ENCODE assay signal across 8 cellular contexts in the genomic region with DNA sequence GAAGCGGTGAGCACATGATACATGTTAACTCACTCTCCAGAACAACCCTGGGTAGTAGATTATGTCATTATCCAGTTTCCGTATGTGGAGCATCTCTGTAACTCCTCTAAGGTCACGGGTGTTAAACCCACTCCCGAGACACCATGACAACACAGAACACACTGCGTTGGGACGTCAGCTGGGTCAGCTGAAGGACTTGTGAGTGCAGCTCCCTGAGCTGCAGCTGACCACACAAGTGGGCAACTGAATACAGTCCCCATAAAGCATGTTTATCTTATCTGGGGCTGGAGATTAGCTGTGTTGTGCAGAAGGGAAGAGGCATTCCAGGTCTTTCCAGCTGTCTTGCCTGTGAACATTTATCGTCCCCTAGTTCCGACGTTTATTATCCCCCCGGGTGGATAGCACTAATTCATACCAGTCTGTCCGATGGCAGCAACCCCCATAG.
DNase-seq lines count a peak whose midpoint lies in the region; ATAC-seq, FAIRE-seq and TF ChIP-seq lines count a peak whose summit lies in the region.

No MANE protein-coding gene starts in this region.

- no peaks in the 10 kb centered on the region for H3K36me3 ChIP-seq in astrocyte (ENCODE audit: insufficient read depth, low read length)

- no peaks in the 10 kb centered on the region for H3K27me3 ChIP-seq in astrocyte (ENCODE audit: insufficient read depth, low read length)

- no peaks in the 10 kb centered on the region for H3K9me3 ChIP-seq in astrocyte (ENCODE audit: insufficient read depth, low read depth, low read length)

- H3K4me1 Mint-ChIP-seq in astrocyte (ENCODE audit: low read depth, unreplicated experiment) = peaks cover 39% of the 10 kb centered on the region

- no peak for ATAC-seq in HG03045 (IDR thresholded peaks at IDR 0.05; ENCODE audit: unreplicated experiment)

- no peak overlapping the region for H3K27ac Mint-ChIP-seq in astrocyte (ENCODE audit: unreplicated experiment)

- peaks cover 70% of the 10 kb centered on the region for H4K20me1 ChIP-seq in astrocyte (ENCODE audit: insufficient read depth, low read length)

- TF ChIP-seq CTCF in astrocyte (IDR thresholded peaks at IDR 0.05; ENCODE audit: insufficient read depth, low read depth, low read length) = no peak

- peaks cover 28% of the 10 kb centered on the region for H3K4me1 ChIP-seq in astrocyte (ENCODE audit: insufficient read depth, low read length)

- intact Hi-C loops in head of caudate nucleus (cut with DNase I) = no loop called here

- no peak overlapping the region for H2AFZ ChIP-seq in astrocyte (ENCODE audit: low read depth, low read length)

- FAIRE-seq in astrocyte (lab: Jason Lieb, UNC) = no peak

- no peak overlapping the region for H3K9ac ChIP-seq in astrocyte (ENCODE audit: low read length)

- peaks cover 2% of the 10 kb centered on the region for H3K36me3 Mint-ChIP-seq in astrocyte (ENCODE audit: low read depth, unreplicated experiment)

- H3K4me2 ChIP-seq in astrocyte (ENCODE audit: low read length) = no peak overlapping the region

- H3K4me3 ChIP-seq in astrocyte (ENCODE audit: insufficient read depth, low read depth, low read length) = no peak overlapping the region

- DNase-seq in NCI-H510A treated with DMSO at 0.1 percent for 48 hours (lab: John Stamatoyannopoulos, UW) (peak; percentile 28), NCI-H510A (lab: John Stamatoyannopoulos, UW) (no peak), astrocyte (ENCODE audit: low read depth) (peak; percentile 57), left kidney (ENCODE audit: low read depth, low spot score) (peak; percentile 88), EL (no peak), head of caudate nucleus (no peak)

- H3K4me3 Mint-ChIP-seq in astrocyte (ENCODE audit: unreplicated experiment) = no peak overlapping the region

- no peaks in the 10 kb centered on the region for H3K27me3 Mint-ChIP-seq in astrocyte (ENCODE audit: low read depth, unreplicated experiment)

- H3K27ac ChIP-seq in astrocyte (ENCODE audit: low read depth, low read length) (no peak overlapping the region), temporal lobe (ENCODE audit: low read depth, low read length) (peak overlapping the region; percentile 97)

- no peaks in the 10 kb centered on the region for H3K9me3 Mint-ChIP-seq in astrocyte (ENCODE audit: unreplicated experiment)

- H3K79me2 ChIP-seq in astrocyte (ENCODE audit: insufficient read depth, low read length) = no peaks in the 10 kb centered on the region

Comparison
In these comparisons a context has a peak if more than half of its experiments do, and no peak if none do; other contexts are left out.
1. DNase-seq: peak in NCI-H510A treated with DMSO at 0.1 percent for 48 hours (single experiment), astrocyte (single experiment) and left kidney (single experiment); none in NCI-H510A (single experiment), EL (single experiment) and head of caudate nucleus (0 of 42).